19 cellular contexts compared by ENCODE assay signal in the genomic region with DNA sequence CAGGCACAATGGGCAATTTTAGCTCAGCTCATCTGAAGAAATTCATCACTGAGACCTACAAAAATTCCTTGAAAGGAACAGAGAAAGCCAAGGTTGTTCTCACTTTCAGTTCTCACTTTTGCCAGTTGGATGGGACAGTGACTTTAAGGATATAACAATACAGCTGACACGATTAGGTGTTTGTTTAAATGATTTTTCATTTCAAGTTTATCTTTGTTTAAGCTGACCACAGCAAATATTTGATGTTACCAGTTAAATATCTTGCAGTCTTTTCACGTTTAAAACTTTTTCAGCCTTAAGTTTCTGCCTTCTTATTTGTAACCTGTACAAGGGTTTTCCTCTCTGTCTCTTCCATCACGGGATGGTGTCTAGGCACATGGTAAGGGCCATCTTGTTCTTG.
DNase-seq lines count a peak whose midpoint lies in the region; ATAC-seq, FAIRE-seq and TF ChIP-seq lines count a peak whose summit lies in the region.
"Had no signal": no experiment of that assay in that cellular context is flagged by ENCODE, and none has a peak within 500 bp of the region (broad histone marks: within the 10 kb centered on the region; RNA-seq: fewer than 3 reads in every experiment).

No MANE protein-coding gene starts in this region.

- H3K79me2 ChIP-seq in HepG2 (ENCODE audit: insufficient read depth, low read length) (no peaks in the 10 kb centered on the region), neural progenitor cell (ENCODE audit: low read depth) (no peaks in the 10 kb centered on the region)

- in situ Hi-C loops in HepG2 (cut with HindIII; ENCODE audit: extremely low pct_ligation_motif_present, low pct_unique_long_range_greater_than_20kb) = no loop called here

- H3K4me1 ChIP-seq in HepG2 (ENCODE audit: insufficient read depth, low read length) = peaks cover 30% of the 10 kb centered on the region
- peaks cover 0 to 11% (median 0%) of the 10 kb centered on the region in 4 donors for H3K4me1 ChIP-seq in right lobe of liver
- peaks cover 45% of the 10 kb centered on the region for H3K4me1 ChIP-seq in body of pancreas
- peaks cover 6% of the 10 kb centered on the region for H3K4me1 ChIP-seq in neural progenitor cell

- no peak for DNase-seq in HepG2 (ENCODE audit: low spot score)
- DNase-seq in right lobe of liver = no peak
- DNase-seq in body of pancreas = no peak
- no peak for DNase-seq in neural progenitor cell (ENCODE audit: low spot score)
- no peak for DNase-seq in activated T-cell treated with anti-CD3 and anti-CD28 coated beads, Interleukin-2, amount 50 U/mL, for 1 hour
- no peak for DNase-seq in germinal center (ENCODE audit: low spot score)
- DNase-seq: CD8-positive, alpha-beta T cell; DMS 273 treated with DMSO at 0.1 percent for 48 hours; DMS53; DND-41; EL; H9 had no signal

- WGBS in HepG2 (ENCODE audit: low lambda C conversion rate) = 47% methylated on average over 3 of the region's 3 CpGs
- 31% methylated on average over 3 of the region's 3 CpGs for WGBS in right lobe of liver (ENCODE audit: insufficient coverage, low coverage, low lambda C conversion rate, missing lambda C conversion rate)
- WGBS in body of pancreas, 2 donors = 27 to 32% methylated on average over 3 of the region's 3 CpGs

- POLR2A ChIA-PET in HepG2 (lab: Yijun Ruan, JAX) = no interaction called here

- TF ChIP-seq POLR2A in HepG2 (IDR thresholded peaks at IDR 0.05; ENCODE audit: insufficient read depth in 1 of 2, low read depth in 2 of 2, low read length in 2 of 2) = no peak
- TF ChIP-seq POLR2A in right lobe of liver (IDR thresholded peaks at IDR 0.05) = no peak
- no peak for TF ChIP-seq POLR2A in body of pancreas (IDR thresholded peaks at IDR 0.05)

- H3K27me3 Mint-ChIP-seq in neural progenitor cell (ENCODE audit: insufficient read depth, low read depth) = no peaks in the 10 kb centered on the region

- H3K27me3 ChIP-seq in HepG2 (ENCODE audit: control insufficient read depth in 1 of 2, insufficient read depth in 2 of 2, low read length in 2 of 2) (no peaks in the 10 kb centered on the region), right lobe of liver (no peaks in the 10 kb centered on the region), body of pancreas (no peaks in the 10 kb centered on the region), neural progenitor cell (no peaks in the 10 kb centered on the region)
- H3K27me3 ChIP-seq: BLaER1 had no signal

- BruUV-seq in HepG2 (replicated peaks; lab: Mats Ljungman, UMichigan) = no TSS peak

- peaks cover 13% of the 10 kb centered on the region for H3K4me1 Mint-ChIP-seq in neural progenitor cell

- H3K9me3 ChIP-seq in HepG2 (ENCODE audit: low read length) (no peaks in the 10 kb centered on the region), right lobe of liver (no peaks in the 10 kb centered on the region), body of pancreas (no peaks in the 10 kb centered on the region), neural progenitor cell (ENCODE audit: low read depth) (no peaks in the 10 kb centered on the region)
- H3K9me3 ChIP-seq: BLaER1 had no signal

- H3K27ac ChIP-seq in HepG2 (ENCODE audit: extremely low read length, insufficient read depth, low read length) = no peak overlapping the region
- H3K27ac ChIP-seq in right lobe of liver = no peak overlapping the region
- H3K27ac ChIP-seq in body of pancreas = peak overlapping the region in 3 of 4 donors; percentile 56 to 68 (median 67)
- H3K27ac ChIP-seq in neural progenitor cell = no peak overlapping the region
- H3K27ac ChIP-seq: 22Rv1, BLaER1 had no signal

- H3K4me3 ChIP-seq in HepG2 (replicated peaks in 1 of 3; ENCODE audit: insufficient read depth in 1 of 3, low read depth in 2 of 3, low read length in 3 of 3) (no peak overlapping the region), right lobe of liver (no peak overlapping the region), body of pancreas (no peak overlapping the region), neural progenitor cell (no peak overlapping the region)
- H3K4me3 ChIP-seq: BLaER1, GM12878, K562 had no signal

- H2AFZ ChIP-seq in HepG2 (ENCODE audit: low read length) (no peak overlapping the region), neural progenitor cell (replicated peaks) (no peak overlapping the region)

- H3K9ac ChIP-seq in HepG2 (ENCODE audit: insufficient read depth, low read depth, low read length) = no peak overlapping the region
- H3K9ac ChIP-seq in neural progenitor cell = no peak overlapping the region
- H3K9ac ChIP-seq: BLaER1 had no signal

- no peak for TF ChIP-seq RAD21 in HepG2 (CRISPR knock-in tag; IDR thresholded peaks at IDR 0.05)

- H3K4me3 Mint-ChIP-seq in neural progenitor cell = no peak overlapping the region
- H3K4me3 Mint-ChIP-seq: CD14-positive monocyte; CD8-positive, alpha-beta T cell; H9 had no signal

- no peaks in the 10 kb centered on the region; a peak in 3 of 5 replicates for H3K36me3 ChIP-seq in HepG2 (replicated peaks in 1 of 2; ENCODE audit: control insufficient read depth in 1 of 2, insufficient read depth in 2 of 2, low read length in 2 of 2)
- H3K36me3 ChIP-seq in right lobe of liver = no peaks in the 10 kb centered on the region
- no peaks in the 10 kb centered on the region for H3K36me3 ChIP-seq in body of pancreas (replicated peaks in 1 of 2; ENCODE audit: insufficient read depth in 1 of 2, low read depth in 2 of 2)
- no peaks in the 10 kb centered on the region for H3K36me3 ChIP-seq in neural progenitor cell

- no peak overlapping the region for H3K4me2 ChIP-seq in HepG2 (ENCODE audit: low read depth, low read length)
- H3K4me2 ChIP-seq in neural progenitor cell = no peak overlapping the region
- H3K4me2 ChIP-seq: BLaER1 had no signal

- TF ChIP-seq CTCF in HepG2 (CRISPR knock-in tag; IDR thresholded peaks at IDR 0.05) (no peak), right lobe of liver (IDR thresholded peaks at IDR 0.05) (no peak), body of pancreas (IDR thresholded peaks at IDR 0.05) (no peak), neural progenitor cell (IDR thresholded peaks at IDR 0.05) (no peak)

- ATAC-seq in HepG2 = no peak
- ATAC-seq in right lobe of liver = no peak
- no peak for ATAC-seq in body of pancreas
- ATAC-seq in HG03108 (IDR thresholded peaks at IDR 0.05; ENCODE audit: unreplicated experiment) = no peak
- ATAC-seq: CD8-positive, alpha-beta T cell; GM12878; K562 had no signal

- no peaks in the 10 kb centered on the region for H3K36me3 Mint-ChIP-seq in neural progenitor cell
- H3K36me3 Mint-ChIP-seq: CD8-positive, alpha-beta T cell had no signal

- CTCF ChIA-PET in HepG2 (lab: Yijun Ruan, JAX; ENCODE audit: low intra/inter-chr PET ratio, low total read pairs) = no interaction called here

- intact Hi-C loops in HepG2 (cut with micrococcal nuclease; ENCODE audit: unreplicated experiment) = no loop called here
- intact Hi-C loops in right lobe of liver (cut with DNase I) = no loop called here
- intact Hi-C loops in body of pancreas (cut with DNase I) = no loop called here

- H3K27ac Mint-ChIP-seq in neural progenitor cell = peak overlapping the region; percentile 70
- H3K27ac Mint-ChIP-seq: CD8-positive, alpha-beta T cell had no signal

- no peak for TF ChIP-seq EP300 in HepG2 (IDR thresholded peaks at IDR 0.05; ENCODE audit: low read depth in 2 of 2, low read length in 2 of 2)
- TF ChIP-seq EP300 in HepG2 (CRISPR knock-in tag; IDR thresholded peaks at IDR 0.05; ENCODE audit: borderline replicate concordance) = no peak

- FAIRE-seq in HepG2 (lab: Jason Lieb, UNC) = peak; percentile 4
- FAIRE-seq: GM12878, H1, K562 had no signal

- H4K20me1 ChIP-seq in HepG2 (ENCODE audit: insufficient read depth, low read length) (no peaks in the 10 kb centered on the region), neural progenitor cell (ENCODE audit: low read depth) (no peaks in the 10 kb centered on the region)
- H4K20me1 ChIP-seq: BLaER1 had no signal

- no peaks in the 10 kb centered on the region for H3F3A ChIP-seq in neural progenitor cell (ENCODE audit: low read depth)

- no peaks in the 10 kb centered on the region for H3K9me3 Mint-ChIP-seq in neural progenitor cell
- H3K9me3 Mint-ChIP-seq: H9 had no signal

TF ChIP-seq in HepG2, 621 proteins besides CTCF, POLR2A, EP300 and RAD21 (continues in another document):
- TF ChIP-seq PHF5A (CRISPR knock-in tag; IDR thresholded peaks at IDR 0.05; ENCODE audit: low read depth, unreplicated experiment) = no peak
- TF ChIP-seq, protein P1, sequence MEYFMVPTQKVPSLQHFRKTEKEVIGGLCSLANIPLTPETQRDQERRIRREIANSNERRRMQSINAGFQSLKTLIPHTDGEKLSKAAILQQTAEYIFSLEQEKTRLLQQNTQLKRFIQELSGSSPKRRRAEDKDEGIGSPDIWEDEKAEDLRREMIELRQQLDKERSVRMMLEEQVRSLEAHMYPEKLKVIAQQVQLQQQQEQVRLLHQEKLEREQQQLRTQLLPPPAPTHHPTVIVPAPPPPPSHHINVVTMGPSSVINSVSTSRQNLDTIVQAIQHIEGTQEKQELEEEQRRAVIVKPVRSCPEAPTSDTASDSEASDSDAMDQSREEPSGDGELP (IDR thresholded peaks at IDR 0.05; ENCODE audit: borderline replicate concordance, low read depth) = 0 out of 2 replicates have a peak, but pooled peaks have one; percentile 41
- TF ChIP-seq, protein P2, sequence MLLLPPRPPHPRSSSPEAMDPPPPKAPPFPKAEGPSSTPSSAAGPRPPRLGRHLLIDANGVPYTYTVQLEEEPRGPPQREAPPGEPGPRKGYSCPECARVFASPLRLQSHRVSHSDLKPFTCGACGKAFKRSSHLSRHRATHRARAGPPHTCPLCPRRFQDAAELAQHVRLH (CRISPR knock-in tag; IDR thresholded peaks at IDR 0.05; ENCODE audit: borderline replicate concordance, low read depth) = no peak
- peak; percentile 87 to 95 for TF ChIP-seq MAFK (conservative IDR thresholded peaks at IDR 0.05 in 1 of 2, IDR thresholded peaks at IDR 0.05 in 1 of 2; ENCODE audit: low read length in 2 of 2)
- TF ChIP-seq, protein P3, sequence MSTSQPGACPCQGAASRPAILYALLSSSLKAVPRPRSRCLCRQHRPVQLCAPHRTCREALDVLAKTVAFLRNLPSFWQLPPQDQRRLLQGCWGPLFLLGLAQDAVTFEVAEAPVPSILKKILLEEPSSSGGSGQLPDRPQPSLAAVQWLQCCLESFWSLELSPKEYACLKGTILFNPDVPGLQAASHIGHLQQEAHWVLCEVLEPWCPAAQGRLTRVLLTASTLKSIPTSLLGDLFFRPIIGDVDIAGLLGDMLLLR (CRISPR knock-in tag; IDR thresholded peaks at IDR 0.05) = no peak
- 0 out of 2 replicates have a peak, but pooled peaks have one; percentile 12 for TF ChIP-seq BCL6 (CRISPR knock-in tag; IDR thresholded peaks at IDR 0.05)
- TF ChIP-seq SOX6 (IDR thresholded peaks at IDR 0.05) = no peak
- peak; percentile 18; the same call in 1 of the 2 replicates for TF ChIP-seq SOX6 (CRISPR knock-in tag; IDR thresholded peaks at IDR 0.05)
- TF ChIP-seq MAFF (IDR thresholded peaks at IDR 0.05; ENCODE audit: low read depth, low read length) = peak; percentile 92
- no peak for TF ChIP-seq FOXP1 (IDR thresholded peaks at IDR 0.05)
- no peak for TF ChIP-seq FOXP1 (CRISPR knock-in tag; IDR thresholded peaks at IDR 0.05)

Comparison
In these comparisons a context has a peak if more than half of its experiments do, and no peak if none do; other contexts are left out.
1. H3K27ac ChIP-seq: peak in body of pancreas (3 of 4); none in HepG2 (single experiment), right lobe of liver (0 of 3) and neural progenitor cell (single experiment).